In the genomic region with DNA sequence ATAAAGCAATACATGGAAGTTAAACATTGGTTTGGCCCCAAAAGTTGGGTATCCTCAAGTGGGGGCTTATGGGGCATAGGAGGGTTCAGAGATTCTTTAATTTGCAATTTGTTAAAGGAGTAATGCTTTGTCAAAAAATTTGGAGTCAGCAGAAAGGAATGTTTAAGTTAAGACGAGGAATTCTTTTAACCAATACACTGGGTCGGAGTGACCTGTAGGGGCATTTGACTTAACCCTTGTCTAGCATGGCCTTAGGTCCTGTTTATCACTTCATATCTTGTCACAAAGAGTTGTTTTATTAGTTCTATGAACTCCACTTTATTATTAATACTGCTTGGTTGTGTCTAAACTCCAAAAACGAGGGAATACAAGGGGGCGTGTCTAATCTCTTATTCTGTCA, we compare ENCODE assay signal across 23 cellular contexts.
"Had no signal": no experiment of that assay in that cellular context is flagged by ENCODE, and none has a peak within 500 bp of the region (broad histone marks: within the 10 kb centered on the region; RNA-seq: fewer than 3 reads in every experiment).

No MANE protein-coding gene starts in this region.

- H3K9me3 ChIP-seq: MG63, SJSA1 had no signal

- DNase-seq: IMR-90, Karpas-422, KG1, MG63, NCI-H1092, NCI-H1105 treated with DMSO at 0.1 percent for 48 hours, NCI-H1417 treated with DMSO at 0.1 percent for 48 hours, NCI-H146, NCI-H1694 treated with DMSO at 0.1 percent for 48 hours, NCI-H1930, NCI-H2081, NCI-H2171, NCI-H226, NCI-H446 treated with DMSO at 0.1 percent for 48 hours, NCI-H510A treated with DMSO at 0.1 percent for 48 hours, NCI-H526 treated with DMSO at 0.1 percent for 48 hours, NCI-H748 treated with DMSO at 0.1 percent for 48 hours, Right ventricle myocardium superior, RPMI8226, SIG-M5 had no signal

- FAIRE-seq: RCC 7860 had no signal

- H3K36me3 ChIP-seq: MG63, SJSA1 had no signal

- H3K4me3 ChIP-seq: MG63, SJSA1, SK-N-MC had no signal

- H3K27me3 ChIP-seq: MG63, SJSA1 had no signal

- H3K27ac ChIP-seq: SJSA1, SK-N-MC had no signal
